31 cellular contexts compared by ENCODE assay signal in genomic region chr19:11973020-11973810, GRCh38.
"Had no signal": no experiment of that assay in that cellular context is flagged by ENCODE, and none has a peak within 500 bp of the region (broad histone marks: within the 10 kb centered on the region; RNA-seq: fewer than 3 reads in every experiment).

No MANE protein-coding gene starts in this region.

- H3K4me3 ChIP-seq: ascending aorta, breast epithelium, coronary artery, dorsolateral prefrontal cortex, esophagus muscularis mucosa, gastrocnemius medialis, heart left ventricle had no signal

- H3K4me1 ChIP-seq: ascending aorta, breast epithelium, esophagus muscularis mucosa, foreskin keratinocyte, gastrocnemius medialis had no signal

- H3K27me3 ChIP-seq: ascending aorta, breast epithelium, dorsolateral prefrontal cortex, esophagus muscularis mucosa, foreskin keratinocyte, gastrocnemius medialis, heart left ventricle had no signal

- DNase-seq: activated CD4-positive, alpha-beta memory T cell treated with anti-CD3 and anti-CD28 coated beads for 36 hours; activated CD4-positive, alpha-beta T cell treated with anti-CD3 and anti-CD28 coated beads for 36 hours; activated CD4-positive, alpha-beta T cell treated with anti-CD3 and anti-CD28 coated beads, Interleukin-2, amount 10 ng/mL, durations not matched to agents 24 days and 14 days; activated CD4-positive, CD25-positive, alpha-beta regulatory T cell; activated CD4-positive, CD25-positive, alpha-beta regulatory T cell treated with anti-CD3 and anti-CD28 coated beads, Interleukin-2, amount 50 U/mL, for 72 hours; activated CD8-positive, alpha-beta memory T cell treated with anti-CD3 and anti-CD28 coated beads, Interleukin-2, amount 10 ng/mL, durations not matched to agents 7 days and 5 days; activated CD8-positive, alpha-beta memory T cell treated with anti-CD3 and anti-CD28 coated beads, Interleukin-2, amount 50 U/mL, for 4 hours; activated CD8-positive, alpha-beta T cell treated with anti-CD3 and anti-CD28 coated beads, Interleukin-2, amount 10 ng/mL, durations not matched to agents 7 days and 5 days; activated effector memory CD4-positive, alpha-beta T cell treated with anti-CD3 and anti-CD28 coated beads, Interleukin-2, amount 50 U/mL, for 16 hours; activated naive CD4-positive, alpha-beta T cell treated with anti-CD3 and anti-CD28 coated beads for 36 hours; activated naive CD8-positive, alpha-beta T cell treated with anti-CD3 and anti-CD28 coated beads, Interleukin-2, amount 10 ng/mL, durations not matched to agents 7 days and 5 days; activated T-cell treated with anti-CD3 and anti-CD28 coated beads, Interleukin-2, amount 50 U/mL, for 1 hour; activated T-cell treated with anti-CD3 and anti-CD28 coated beads, Interleukin-2, amount 50 U/mL, for 48 hours; dorsolateral prefrontal cortex; effector memory CD4-positive, alpha-beta T cell; endodermal cell; erythroblast; gastrocnemius medialis; glutamatergic neuron; heart left ventricle; T-helper 2 cell had no signal

- H3K27ac ChIP-seq: ascending aorta, breast epithelium, coronary artery, dorsolateral prefrontal cortex, esophagus muscularis mucosa, foreskin keratinocyte, gastrocnemius medialis, heart left ventricle had no signal

- ATAC-seq: activated CD4-positive, alpha-beta T cell treated with anti-CD3 and anti-CD28 coated beads for 36 hours; activated CD8-positive, alpha-beta memory T cell treated with anti-CD3 and anti-CD28 coated beads, Interleukin-2, amount 10 ng/mL, durations not matched to agents 7 days and 5 days; activated CD8-positive, alpha-beta T cell treated with anti-CD3 and anti-CD28 coated beads, Interleukin-2, amount 10 ng/mL, durations not matched to agents 7 days and 5 days; foreskin keratinocyte; gastrocnemius medialis; heart left ventricle had no signal

- H3K27ac Mint-ChIP-seq: activated CD4-positive, alpha-beta memory T cell treated with anti-CD3 and anti-CD28 coated beads for 36 hours; activated CD4-positive, alpha-beta T cell treated with anti-CD3 and anti-CD28 coated beads for 36 hours; activated CD4-positive, alpha-beta T cell treated with anti-CD3 and anti-CD28 coated beads, Interleukin-2, amount 10 ng/mL, durations not matched to agents 24 days and 14 days; activated CD8-positive, alpha-beta memory T cell treated with anti-CD3 and anti-CD28 coated beads, Interleukin-2, amount 10 ng/mL, durations not matched to agents 7 days and 5 days; activated CD8-positive, alpha-beta T cell treated with anti-CD3 and anti-CD28 coated beads, Interleukin-2, amount 10 ng/mL, durations not matched to agents 7 days and 5 days; activated naive CD4-positive, alpha-beta T cell treated with anti-CD3 and anti-CD28 coated beads for 36 hours; activated naive CD4-positive, alpha-beta T cell treated with anti-CD3 and anti-CD28 coated beads, Interleukin-2, amount 50 U/mL, for 24 hours; activated naive CD8-positive, alpha-beta T cell treated with anti-CD3 and anti-CD28 coated beads, Interleukin-2, amount 10 ng/mL, durations not matched to agents 7 days and 5 days; activated T-helper 1 cell treated with anti-CD3 and anti-CD28 coated beads, Interleukin-12 subunit alpha, Interleukin-12 subunit beta, Interleukin-2, Interleukin-4 antibody, amounts not matched to agents 30 ng/mL and 10 ng/mL and 1 ng/mL, durations not matched to agents 14 hours and 24 hours and 36 hours; activated T-helper 2 cell treated with anti-CD3 and anti-CD28 coated beads, Interferon-gamma antibody, Interleukin-2, Interleukin-4, amounts not matched to agents 10 μg/mL and 5 μg/mL and 100 μg/mL, durations not matched to agents 14 hours and 24 hours and 36 hours; brain; dendritic cell treated with granulocyte-macrophage colony-stimulating factor and Interleukin-4, amounts not matched to agents 40 ng/mL and 50 ng/mL, for 4 days; endodermal cell had no signal
